ENCODE assay signal across 20 cellular contexts in the genomic region with DNA sequence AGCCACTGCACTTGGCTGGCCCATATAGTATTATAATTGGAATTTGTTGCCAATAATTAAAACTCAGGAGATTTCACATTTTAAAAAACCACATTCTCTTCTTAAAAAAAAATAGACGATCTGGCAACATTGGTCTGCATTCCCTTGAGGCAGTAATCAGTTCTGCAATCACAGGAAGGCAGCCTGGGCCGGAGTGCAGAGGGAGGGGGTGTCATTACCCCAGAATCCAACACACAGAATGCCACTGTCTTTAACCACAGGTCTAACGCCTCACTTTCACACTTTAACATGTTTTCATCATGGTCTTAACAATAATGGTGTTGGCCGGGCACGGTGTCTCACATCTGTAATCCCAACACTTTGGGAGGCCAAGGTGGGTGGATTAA.
DNase-seq lines count a peak whose midpoint lies in the region; ATAC-seq and TF ChIP-seq lines count a peak whose summit lies in the region.
"Had no signal": no experiment of that assay in that cellular context is flagged by ENCODE, and none has a peak within 500 bp of the region (broad histone marks: within the 10 kb centered on the region; RNA-seq: fewer than 3 reads in every experiment).

No MANE protein-coding gene starts in this region.

- H3K79me2 ChIP-seq in DND-41 (ENCODE audit: insufficient read depth, low read length), result no peaks in the 10 kb centered on the region

- peaks cover 9% of the 10 kb centered on the region for H3K4me1 ChIP-seq in DND-41 (ENCODE audit: insufficient read depth, low read length)
- peaks cover 4% of the 10 kb centered on the region for H3K4me1 ChIP-seq in CD8-positive, alpha-beta T cell (ENCODE audit: insufficient read depth, low read length)

- peaks cover 7% of the 10 kb centered on the region for H3K27me3 Mint-ChIP-seq in activated naive CD8-positive, alpha-beta T cell treated with anti-CD3 and anti-CD28 coated beads for 36 hours
- H3K27me3 Mint-ChIP-seq in activated T-helper 2 cell treated with anti-CD3 and anti-CD28 coated beads, Interferon-gamma antibody, Interleukin-2, Interleukin-4, amounts not matched to agents 10 μg/mL and 5 μg/mL and 100 μg/mL, durations not matched to agents 14 hours and 24 hours and 36 hours (ENCODE audit: low read depth), result peaks cover 15% of the 10 kb centered on the region
- H3K27me3 Mint-ChIP-seq in CD8-positive, alpha-beta T cell (ENCODE audit: low read depth), result no peaks in the 10 kb centered on the region
- H3K27me3 Mint-ChIP-seq: CD4-positive, alpha-beta T cell had no signal

- peaks cover 4% of the 10 kb centered on the region for H3K36me3 Mint-ChIP-seq in activated naive CD8-positive, alpha-beta T cell treated with anti-CD3 and anti-CD28 coated beads for 36 hours
- peaks cover 3% of the 10 kb centered on the region for H3K36me3 Mint-ChIP-seq in activated T-helper 2 cell treated with anti-CD3 and anti-CD28 coated beads, Interferon-gamma antibody, Interleukin-2, Interleukin-4, amounts not matched to agents 10 μg/mL and 5 μg/mL and 100 μg/mL, durations not matched to agents 14 hours and 24 hours and 36 hours (ENCODE audit: low read depth)
- H3K36me3 Mint-ChIP-seq in CD8-positive, alpha-beta T cell, result no peaks in the 10 kb centered on the region
- H3K36me3 Mint-ChIP-seq: T-cell had no signal

- POLR2A ChIA-PET in CD8-positive, alpha-beta T cell (lab: Charles Lee), result no interaction called here

- TF ChIP-seq CTCF in DND-41 (IDR thresholded peaks at IDR 0.05; ENCODE audit: borderline replicate concordance, extremely low read depth, low read length, poor library complexity, severe bottlenecking), result no peak
- no peak for TF ChIP-seq CTCF in CD8-positive, alpha-beta T cell (IDR thresholded peaks at IDR 0.05)

- no peaks in the 10 kb centered on the region for H3K36me3 ChIP-seq in DND-41 (ENCODE audit: insufficient read depth, low read length)
- H3K36me3 ChIP-seq in CD8-positive, alpha-beta T cell (ENCODE audit: insufficient read depth, low read length), result no peaks in the 10 kb centered on the region
- H3K36me3 ChIP-seq: pancreas, right atrium auricular region had no signal

- CTCF ChIA-PET in CD8-positive, alpha-beta T cell (lab: Charles Lee), result interaction anchor here (0.6 to 9.2 kb wide), 4 partner anchors 210 to 728 kb away, joined by 3 to 161 read pairs (median 4); no protein-coding TSS in a partner anchor

- H2AFZ ChIP-seq in DND-41 (ENCODE audit: low read depth, low read length), result no peak overlapping the region

- DNase-seq in DND-41 (peak; percentile 31), fibroblast of gingiva (ENCODE audit: low read depth) (peak; percentile 74), sciatic nerve (ENCODE audit: low spot score) (peak; percentile 61), posterior vena cava (ENCODE audit: low spot score) (no peak)
- no peak for DNase-seq in activated naive CD8-positive, alpha-beta T cell treated with anti-CD3 and anti-CD28 coated beads for 36 hours
- no peak for DNase-seq in activated T-helper 2 cell treated with anti-CD3 and anti-CD28 coated beads, Interferon-gamma antibody, Interleukin-2, Interleukin-4, amounts not matched to agents 10 μg/mL and 5 μg/mL and 100 μg/mL, durations not matched to agents 14 hours and 24 hours and 36 hours (ENCODE audit: low spot score)
- DNase-seq in CD8-positive, alpha-beta T cell, result no peak
- DNase-seq: activated B cell treated with CpG ODN at 0.5 μM for 24 hours; activated CD4-positive, alpha-beta T cell treated with anti-CD3 and anti-CD28 coated beads, Interleukin-2, amount 50 U/mL, for 1 hour; activated naive CD4-positive, alpha-beta T cell treated with anti-CD3 and anti-CD28 coated beads, Interleukin-2, amount 10 ng/mL, durations not matched to agents 7 days and 5 days; CD4-positive, alpha-beta T cell; dermis blood vessel endothelial cell; glutamatergic neuron; NCI-H1092 had no signal

- ATAC-seq in DND-41 (ENCODE audit: insufficient read depth, low read depth), result no peak
- ATAC-seq in sciatic nerve, result peak; percentile 56
- ATAC-seq in CD8-positive, alpha-beta T cell, result no peak
- ATAC-seq: T-cell had no signal

- intact Hi-C loops in sciatic nerve (cut with DNase I), result no loop called here
- intact Hi-C loops in posterior vena cava (cut with DNase I), result loop anchor here (10.0 kb wide), 2 partner anchors 139 to 419 kb away; no protein-coding TSS in a partner anchor
- intact Hi-C loops in activated T-helper 2 cell treated with anti-CD3 and anti-CD28 coated beads, Interferon-gamma antibody, Interleukin-2, Interleukin-4, amounts not matched to agents 10 μg/mL and 5 μg/mL and 100 μg/mL, durations not matched to agents 14 hours and 24 hours and 36 hours (cut with micrococcal nuclease), result no loop called here
- intact Hi-C loops in CD8-positive, alpha-beta T cell (cut with DNase I, micrococcal nuclease), result loop anchor here in 1 of 2 experiments (10.0 kb wide), 1 partner anchor 389 kb away; no protein-coding TSS in a partner anchor

- H3K27ac Mint-ChIP-seq in activated naive CD8-positive, alpha-beta T cell treated with anti-CD3 and anti-CD28 coated beads for 36 hours, result peak overlapping the region; percentile 20
- H3K27ac Mint-ChIP-seq in activated T-helper 2 cell treated with anti-CD3 and anti-CD28 coated beads, Interferon-gamma antibody, Interleukin-2, Interleukin-4, amounts not matched to agents 10 μg/mL and 5 μg/mL and 100 μg/mL, durations not matched to agents 14 hours and 24 hours and 36 hours, result no peak overlapping the region
- H3K27ac Mint-ChIP-seq in CD8-positive, alpha-beta T cell, result no peak overlapping the region
- H3K27ac Mint-ChIP-seq: activated B cell treated with CpG ODN at 0.5 μM for 24 hours; activated naive CD4-positive, alpha-beta T cell treated with anti-CD3 and anti-CD28 coated beads, Interleukin-2, amount 10 ng/mL, durations not matched to agents 7 days and 5 days; activated T-helper 1 cell treated with anti-CD3 and anti-CD28 coated beads, Interleukin-12 subunit alpha, Interleukin-12 subunit beta, Interleukin-2, Interleukin-4 antibody, amounts not matched to agents 30 ng/mL and 10 ng/mL and 1 ng/mL, durations not matched to agents 14 hours and 24 hours and 36 hours; CD4-positive, alpha-beta T cell; stimulated activated effector memory CD8-positive, alpha-beta T cell treated with anti-CD3 and anti-CD28 coated beads, Interleukin-12 subunit alpha, Interleukin-12 subunit beta, amount 100 ng/mL, for 72 hours; T-cell had no signal

- H3K27me3 ChIP-seq in DND-41 (ENCODE audit: insufficient read depth, low read length, poor library complexity), result no peaks in the 10 kb centered on the region
- no peaks in the 10 kb centered on the region for H3K27me3 ChIP-seq in CD8-positive, alpha-beta T cell (ENCODE audit: insufficient read depth, low read length)
- H3K27me3 ChIP-seq: pancreas, right atrium auricular region had no signal

- no peak overlapping the region for H3K27ac ChIP-seq in DND-41 (ENCODE audit: low read length)
- H3K27ac ChIP-seq in CD8-positive, alpha-beta T cell (ENCODE audit: low read depth, low read length), result no peak overlapping the region
- H3K27ac ChIP-seq: pancreas had no signal

- no peak overlapping the region for H3K9ac ChIP-seq in DND-41 (ENCODE audit: low read depth, low read length)

- H3K4me3 Mint-ChIP-seq in activated naive CD8-positive, alpha-beta T cell treated with anti-CD3 and anti-CD28 coated beads for 36 hours, result no peak overlapping the region
- no peak overlapping the region for H3K4me3 Mint-ChIP-seq in activated T-helper 2 cell treated with anti-CD3 and anti-CD28 coated beads, Interferon-gamma antibody, Interleukin-2, Interleukin-4, amounts not matched to agents 10 μg/mL and 5 μg/mL and 100 μg/mL, durations not matched to agents 14 hours and 24 hours and 36 hours (ENCODE audit: low read depth)
- no peak overlapping the region for H3K4me3 Mint-ChIP-seq in CD8-positive, alpha-beta T cell
- H3K4me3 Mint-ChIP-seq: activated B cell treated with CpG ODN at 0.5 μM for 24 hours; activated naive CD4-positive, alpha-beta T cell treated with anti-CD3 and anti-CD28 coated beads, Interleukin-2, amount 10 ng/mL, durations not matched to agents 7 days and 5 days; activated T-helper 1 cell treated with anti-CD3 and anti-CD28 coated beads, Interleukin-12 subunit alpha, Interleukin-12 subunit beta, Interleukin-2, Interleukin-4 antibody, amounts not matched to agents 30 ng/mL and 10 ng/mL and 1 ng/mL, durations not matched to agents 14 hours and 24 hours and 36 hours; CD4-positive, alpha-beta T cell; neural crest cell; stimulated activated effector memory CD8-positive, alpha-beta T cell treated with anti-CD3 and anti-CD28 coated beads, Interleukin-12 subunit alpha, Interleukin-12 subunit beta, amount 100 ng/mL, for 72 hours; T-cell had no signal

- H3K9me3 Mint-ChIP-seq in activated naive CD8-positive, alpha-beta T cell treated with anti-CD3 and anti-CD28 coated beads for 36 hours, result peaks cover 27% of the 10 kb centered on the region
- H3K9me3 Mint-ChIP-seq in activated T-helper 2 cell treated with anti-CD3 and anti-CD28 coated beads, Interferon-gamma antibody, Interleukin-2, Interleukin-4, amounts not matched to agents 10 μg/mL and 5 μg/mL and 100 μg/mL, durations not matched to agents 14 hours and 24 hours and 36 hours, result peaks cover 28% of the 10 kb centered on the region
- peaks cover 7% of the 10 kb centered on the region for H3K9me3 Mint-ChIP-seq in CD8-positive, alpha-beta T cell
- H3K9me3 Mint-ChIP-seq: CD4-positive, alpha-beta T cell had no signal

- peaks cover 11% of the 10 kb centered on the region for H3K9me3 ChIP-seq in DND-41 (ENCODE audit: insufficient read depth, low read length, severe bottlenecking)
- peaks cover 10% of the 10 kb centered on the region for H3K9me3 ChIP-seq in CD8-positive, alpha-beta T cell (ENCODE audit: low read length)
- H3K9me3 ChIP-seq: pancreas had no signal

- no peak overlapping the region for H3K4me2 ChIP-seq in DND-41 (ENCODE audit: insufficient read depth, low read length)

- no peak overlapping the region for H3K4me3 ChIP-seq in DND-41 (ENCODE audit: low read depth in 1 of 2, low read length in 2 of 2)
- H3K4me3 ChIP-seq in CD8-positive, alpha-beta T cell (ENCODE audit: low read depth, low read length), result no peak overlapping the region
- H3K4me3 ChIP-seq: pancreas, right atrium auricular region had no signal

- H3K4me1 Mint-ChIP-seq in activated naive CD8-positive, alpha-beta T cell treated with anti-CD3 and anti-CD28 coated beads for 36 hours, result peaks cover 56% of the 10 kb centered on the region
- H3K4me1 Mint-ChIP-seq in activated T-helper 2 cell treated with anti-CD3 and anti-CD28 coated beads, Interferon-gamma antibody, Interleukin-2, Interleukin-4, amounts not matched to agents 10 μg/mL and 5 μg/mL and 100 μg/mL, durations not matched to agents 14 hours and 24 hours and 36 hours (ENCODE audit: low read depth), result peaks cover 32% of the 10 kb centered on the region
- H3K4me1 Mint-ChIP-seq in CD8-positive, alpha-beta T cell (ENCODE audit: low read depth), result peaks cover 25% of the 10 kb centered on the region

- 0 out of 2 replicates have a peak, but pooled peaks cover 5% of the 10 kb centered on the region for H4K20me1 ChIP-seq in DND-41 (ENCODE audit: insufficient read depth, low read length)

Comparison
In these comparisons a context has a peak if more than half of its experiments do, and no peak if none do; other contexts are left out.
1. DNase-seq: peak in DND-41 (single experiment), fibroblast of gingiva (single experiment) and sciatic nerve (single experiment); none in activated naive CD8-positive, alpha-beta T cell treated with anti-CD3 and anti-CD28 coated beads for 36 hours (single experiment), posterior vena cava (single experiment), activated T-helper 2 cell treated with anti-CD3 and anti-CD28 coated beads, Interferon-gamma antibody, Interleukin-2, Interleukin-4, amounts not matched to agents 10 μg/mL and 5 μg/mL and 100 μg/mL, durations not matched to agents 14 hours and 24 hours and 36 hours (single experiment) and CD8-positive, alpha-beta T cell (0 of 7).
2. intact Hi-C loops: an anchor here in posterior vena cava (10.0 kb wide); none called in sciatic nerve and activated T-helper 2 cell treated with anti-CD3 and anti-CD28 coated beads, Interferon-gamma antibody, Interleukin-2, Interleukin-4, amounts not matched to agents 10 μg/mL and 5 μg/mL and 100 μg/mL, durations not matched to agents 14 hours and 24 hours and 36 hours.